28 cellular contexts compared by ENCODE assay signal in genomic region chr11:20099527-20099926, GRCh38.
DNase-seq lines count a peak whose midpoint lies in the region; ATAC-seq and TF ChIP-seq lines count a peak whose summit lies in the region.
"Had no signal": no experiment of that assay in that cellular context is flagged by ENCODE, and none has a peak within 500 bp of the region (broad histone marks: within the 10 kb centered on the region; RNA-seq: fewer than 3 reads in every experiment).

No MANE protein-coding gene starts in this region.

- no peaks in the 10 kb centered on the region for H3K9me3 ChIP-seq in cardiac muscle cell (ENCODE audit: low read depth)
- H3K9me3 ChIP-seq in right atrium auricular region = no peaks in the 10 kb centered on the region
- no peaks in the 10 kb centered on the region for H3K9me3 ChIP-seq in aorta (ENCODE audit: control insufficient read depth, low read length)
- H3K9me3 ChIP-seq in lower lobe of right lung = no peaks in the 10 kb centered on the region
- H3K9me3 ChIP-seq: left ventricle myocardium inferior had no signal

- no peaks in the 10 kb centered on the region for H3K27me3 ChIP-seq in cardiac muscle cell
- H3K27me3 ChIP-seq in right atrium auricular region = no peaks in the 10 kb centered on the region
- H3K27me3 ChIP-seq in aorta (ENCODE audit: control insufficient read depth in 1 of 2, insufficient read depth in 2 of 2, low read length in 1 of 2) = no peaks in the 10 kb centered on the region
- no peaks in the 10 kb centered on the region for H3K27me3 ChIP-seq in lower lobe of right lung (ENCODE audit: low read depth)

- peaks cover 58% of the 10 kb centered on the region for H3K36me3 Mint-ChIP-seq in chondrocyte (ENCODE audit: low read depth)
- H3K36me3 Mint-ChIP-seq: activated naive CD4-positive, alpha-beta T cell treated with anti-CD3 and anti-CD28 coated beads, Interleukin-2, amount 50 U/mL, for 24 hours; naive thymus-derived CD4-positive, alpha-beta T cell had no signal

- DNase-seq in cardiac muscle cell (ENCODE audit: low read depth in 1 of 2, low spot score in 1 of 2) (no peak), right atrium auricular region (ENCODE audit: low spot score) (no peak), chondrocyte (ENCODE audit: low spot score) (no peak), aorta (no peak), lower lobe of right lung (no peak), C1 segment of cervical spinal cord (lab: John Stamatoyannopoulos, UW) (no peak)
- DNase-seq: ACHN; activated CD4-positive, alpha-beta T cell treated with anti-CD3 and anti-CD28 coated beads, Interleukin-2, amount 50 U/mL, for 1 hour; caudate nucleus; COR-L47; GF-D8; hypothalamus; left ventricle myocardium inferior; naive thymus-derived CD4-positive, alpha-beta T cell; NCI-H510A; NK-92 treated with Interleukin-12 subunit alpha and Interleukin-12 subunit beta, amount 100 ng/mL, for 24 hours; SHP77; small intestine; SW 1271; T1000; trophoblast cell; WERI-Rb-1 had no signal

- no peaks in the 10 kb centered on the region for H3K27me3 Mint-ChIP-seq in chondrocyte (ENCODE audit: low read depth)
- H3K27me3 Mint-ChIP-seq: activated naive CD4-positive, alpha-beta T cell treated with anti-CD3 and anti-CD28 coated beads, Interleukin-2, amount 50 U/mL, for 24 hours had no signal

- TF ChIP-seq CTCF in cardiac muscle cell (IDR thresholded peaks at IDR 0.05; ENCODE audit: low read depth, low read length) = no peak
- no peak for TF ChIP-seq CTCF in right atrium auricular region (IDR thresholded peaks at IDR 0.05)
- no peak for TF ChIP-seq CTCF in chondrocyte (IDR thresholded peaks at IDR 0.05)
- no peak for TF ChIP-seq CTCF in lower lobe of right lung (IDR thresholded peaks at IDR 0.05)

- peaks cover 61% of the 10 kb centered on the region for H3K4me1 Mint-ChIP-seq in chondrocyte (ENCODE audit: low read depth)
- H3K4me1 Mint-ChIP-seq: activated naive CD4-positive, alpha-beta T cell treated with anti-CD3 and anti-CD28 coated beads, Interleukin-2, amount 50 U/mL, for 24 hours had no signal

- no peak overlapping the region for H3K4me3 Mint-ChIP-seq in chondrocyte (ENCODE audit: unreplicated experiment)
- H3K4me3 Mint-ChIP-seq: activated naive CD4-positive, alpha-beta T cell treated with anti-CD3 and anti-CD28 coated beads, Interleukin-2, amount 50 U/mL, for 24 hours; mesothelial cell of epicardium; naive thymus-derived CD4-positive, alpha-beta T cell had no signal

- H3K4me3 ChIP-seq in cardiac muscle cell = no peak overlapping the region
- H3K4me3 ChIP-seq in right atrium auricular region = no peak overlapping the region
- H3K4me3 ChIP-seq in aorta (ENCODE audit: low read length in 2 of 2) = no peak overlapping the region
- no peak overlapping the region for H3K4me3 ChIP-seq in lower lobe of right lung
- H3K4me3 ChIP-seq: left ventricle myocardium inferior had no signal

- ATAC-seq in HG03354 (IDR thresholded peaks at IDR 0.05; ENCODE audit: poor library complexity, severe bottlenecking, unreplicated experiment) = peak; percentile 49
- no peak for ATAC-seq in aorta (ENCODE audit: low FRiP score)
- ATAC-seq in lower lobe of right lung = no peak
- ATAC-seq in HG02588 (IDR thresholded peaks at IDR 0.05; ENCODE audit: unreplicated experiment) = no peak
- ATAC-seq: HCT116; naive thymus-derived CD4-positive, alpha-beta T cell had no signal

- no peaks in the 10 kb centered on the region for H3K4me1 ChIP-seq in cardiac muscle cell (ENCODE audit: low read depth)
- H3K4me1 ChIP-seq in right atrium auricular region = no peaks in the 10 kb centered on the region
- H3K4me1 ChIP-seq in aorta (ENCODE audit: control insufficient read depth in 1 of 2, insufficient read depth in 2 of 2, low read length in 2 of 2) = peaks cover 4 to 6% of the 10 kb centered on the region in 2 donors
- peaks cover 7% of the 10 kb centered on the region for H3K4me1 ChIP-seq in lower lobe of right lung

- WGBS in aorta, 2 donors = 87 to 89% methylated on average over 2 of the region's 2 CpGs

- peak overlapping the region; percentile 93 for H3K27ac Mint-ChIP-seq in chondrocyte (ENCODE audit: unreplicated experiment)
- H3K27ac Mint-ChIP-seq: activated naive CD4-positive, alpha-beta T cell treated with anti-CD3 and anti-CD28 coated beads, Interleukin-2, amount 50 U/mL, for 24 hours; activated T-helper 2 cell treated with anti-CD3 and anti-CD28 coated beads, Interferon-gamma antibody, Interleukin-2, Interleukin-4, amounts not matched to agents 10 μg/mL and 5 μg/mL and 100 μg/mL, durations not matched to agents 14 hours and 24 hours and 36 hours; mesothelial cell of epicardium; naive thymus-derived CD4-positive, alpha-beta T cell had no signal

- H3K27ac ChIP-seq in cardiac muscle cell = peak overlapping the region; percentile 67
- H3K27ac ChIP-seq in right atrium auricular region = no peak overlapping the region
- peak overlapping the region; percentile 14 to 45 for H3K27ac ChIP-seq in aorta (ENCODE audit: low read depth in 1 of 2, low read length in 2 of 2)
- H3K27ac ChIP-seq in lower lobe of right lung = no peak overlapping the region
- H3K27ac ChIP-seq: left ventricle myocardium inferior, WERI-Rb-1 had no signal

- intact Hi-C loops in aorta (cut with DNase I) = no loop called here
- intact Hi-C loops in lower lobe of right lung (cut with DNase I) = no loop called here

- H3K36me3 ChIP-seq in cardiac muscle cell = peaks cover 98% of the 10 kb centered on the region
- peaks cover 85% of the 10 kb centered on the region for H3K36me3 ChIP-seq in right atrium auricular region
- peaks cover 4 to 32% of the 10 kb centered on the region in 2 donors for H3K36me3 ChIP-seq in aorta (ENCODE audit: control insufficient read depth in 1 of 2, insufficient read depth in 2 of 2, low read length in 1 of 2)
- H3K36me3 ChIP-seq in lower lobe of right lung = peaks cover 81% of the 10 kb centered on the region

- H3K9me3 Mint-ChIP-seq in chondrocyte (ENCODE audit: low read depth) = no peaks in the 10 kb centered on the region
- H3K9me3 Mint-ChIP-seq: activated naive CD4-positive, alpha-beta T cell treated with anti-CD3 and anti-CD28 coated beads, Interleukin-2, amount 50 U/mL, for 24 hours; activated T-helper 2 cell treated with anti-CD3 and anti-CD28 coated beads, Interferon-gamma antibody, Interleukin-2, Interleukin-4, amounts not matched to agents 10 μg/mL and 5 μg/mL and 100 μg/mL, durations not matched to agents 14 hours and 24 hours and 36 hours; mesothelial cell of epicardium; naive thymus-derived CD4-positive, alpha-beta T cell had no signal

Comparison
In these comparisons a context has a peak if more than half of its experiments do, and no peak if none do; other contexts are left out.
1. H3K27ac ChIP-seq: peak in cardiac muscle cell (single experiment) and aorta (2 of 2); none in right atrium auricular region (0 of 2) and lower lobe of right lung (single experiment).